ENCODE assay signal across 9 cellular contexts in genomic region chr1:155070392-155070700, GRCh38. TPM values are rescaled to one million over a fixed set of nuclear protein-coding genes. Genes with fewer than 3 reads are reported as not detected.
DNase-seq lines count a peak whose midpoint lies in the region; FAIRE-seq and TF ChIP-seq lines count a peak whose summit lies in the region.
"Had no signal": no experiment of that assay in that cellular context is flagged by ENCODE, and none has a peak within 500 bp of the region (broad histone marks: within the 10 kb centered on the region; RNA-seq: fewer than 3 reads in every experiment).

No MANE protein-coding gene starts in this region.

- peaks cover 2% of the 10 kb centered on the region for H3K27me3 Mint-ChIP-seq in activated CD4-positive, alpha-beta T cell treated with anti-CD3 and anti-CD28 coated beads, Interleukin-2, amount 10 ng/mL, durations not matched to agents 24 days and 14 days

- TF ChIP-seq CTCF in astrocyte of the cerebellum (IDR thresholded peaks at IDR 0.05; ENCODE audit: low read depth, low read length, missing control alignments), result no peak
- no peak for TF ChIP-seq CTCF in kidney (IDR thresholded peaks at IDR 0.05; ENCODE audit: borderline replicate concordance, extremely low read depth, insufficient read depth)

- peak overlapping the region; percentile 15 for H3K4me3 Mint-ChIP-seq in activated CD4-positive, alpha-beta T cell treated with anti-CD3 and anti-CD28 coated beads, Interleukin-2, amount 10 ng/mL, durations not matched to agents 24 days and 14 days

- no peak overlapping the region for H3K27ac Mint-ChIP-seq in activated CD4-positive, alpha-beta T cell treated with anti-CD3 and anti-CD28 coated beads, Interleukin-2, amount 10 ng/mL, durations not matched to agents 24 days and 14 days

- H3K27ac ChIP-seq in kidney (ENCODE audit: low read depth in 2 of 2, low read length in 2 of 2), result no peak overlapping the region
- no peak overlapping the region for H3K27ac ChIP-seq in subcutaneous abdominal adipose tissue (ENCODE audit: low read depth, low read length)
- H3K27ac ChIP-seq in SJCRH30, result no peak overlapping the region

- H3K4me3 ChIP-seq in astrocyte of the cerebellum (ENCODE audit: low read depth, low read length), result peak overlapping the region; percentile 41
- peak overlapping the region; percentile 51 to 57 for H3K4me3 ChIP-seq in kidney (ENCODE audit: low read length in 2 of 2)
- H3K4me3 ChIP-seq in subcutaneous abdominal adipose tissue (ENCODE audit: low read depth in 1 of 5, low read length in 5 of 5), result peak overlapping the region; percentile 58 to 70 (median 64)
- H3K4me3 ChIP-seq in SJCRH30, result no peak overlapping the region

- no peaks in the 10 kb centered on the region for H3K9me3 ChIP-seq in kidney (ENCODE audit: control insufficient read depth in 1 of 2, low read length in 2 of 2)
- H3K9me3 ChIP-seq in subcutaneous abdominal adipose tissue (ENCODE audit: control insufficient read depth in 5 of 5, low read length in 5 of 5), result no peaks in the 10 kb centered on the region
- no peaks in the 10 kb centered on the region for H3K9me3 ChIP-seq in SJCRH30 (replicated peaks)

- H3K4me1 ChIP-seq in kidney (ENCODE audit: control insufficient read depth in 1 of 2, insufficient read depth in 1 of 2, low read depth in 1 of 2, low read length in 2 of 2) (peaks cover 0 to 8% of the 10 kb centered on the region in 2 donors), subcutaneous abdominal adipose tissue (ENCODE audit: control insufficient read depth in 5 of 5, insufficient read depth in 5 of 5, low read length in 5 of 5) (peaks cover 0 to 20% (median 16%) of the 10 kb centered on the region in 5 donors), SJCRH30 (peaks cover 4% of the 10 kb centered on the region; the same call in 1 of the 2 replicates)

- in situ Hi-C loops in astrocyte of the cerebellum (cut with HindIII; ENCODE audit: low sequenced_read_pairs), result no loop called here

- peaks cover 24% of the 10 kb centered on the region for H3K4me1 Mint-ChIP-seq in activated CD4-positive, alpha-beta T cell treated with anti-CD3 and anti-CD28 coated beads, Interleukin-2, amount 10 ng/mL, durations not matched to agents 24 days and 14 days

- H3K27me3 ChIP-seq in subcutaneous abdominal adipose tissue (ENCODE audit: control insufficient read depth in 5 of 5, insufficient read depth in 4 of 5, low read length in 5 of 5), result no peaks in the 10 kb centered on the region
- H3K27me3 ChIP-seq in SJCRH30, result no peaks in the 10 kb centered on the region

- H3K9ac ChIP-seq in kidney (ENCODE audit: low read length in 2 of 2), result peak overlapping the region in 1 of 2 donors; percentile 28
- peak overlapping the region in 4 of 5 donors; percentile 19 to 77 (median 66) for H3K9ac ChIP-seq in subcutaneous abdominal adipose tissue (ENCODE audit: low read length in 5 of 5)

- FAIRE-seq in kidney (lab: Jason Lieb, UNC), result no peak

- no peaks in the 10 kb centered on the region for H3K9me3 Mint-ChIP-seq in activated CD4-positive, alpha-beta T cell treated with anti-CD3 and anti-CD28 coated beads, Interleukin-2, amount 10 ng/mL, durations not matched to agents 24 days and 14 days

- no peak for DNase-seq in activated CD4-positive, alpha-beta T cell treated with anti-CD3 and anti-CD28 coated beads, Interleukin-2, amount 10 ng/mL, durations not matched to agents 24 days and 14 days
- DNase-seq in activated CD4-positive, alpha-beta T cell treated with anti-CD3 and anti-CD28 coated beads, Interleukin-2, amount 50 U/mL, for 4 hours, result no peak
- DNase-seq in astrocyte of the cerebellum (ENCODE audit: low read depth) (no peak), kidney (peak; percentile 42), activated gamma-delta T cell treated with Interleukin-2 at 50 U/mL for 16 hours (no peak), inferior parietal cortex (ENCODE audit: extremely low spot score) (no peak), SJCRH30 (no peak)

- peaks cover 6% of the 10 kb centered on the region for H3K36me3 Mint-ChIP-seq in activated CD4-positive, alpha-beta T cell treated with anti-CD3 and anti-CD28 coated beads, Interleukin-2, amount 10 ng/mL, durations not matched to agents 24 days and 14 days (ENCODE audit: low read depth)

- H3K36me3 ChIP-seq in kidney (ENCODE audit: control insufficient read depth in 1 of 2, insufficient read depth in 2 of 2, low read length in 2 of 2) (no peaks in the 10 kb centered on the region), subcutaneous abdominal adipose tissue (ENCODE audit: control insufficient read depth in 5 of 5, insufficient read depth in 5 of 5, low read length in 5 of 5) (peaks cover 0 to 14% (median 4%) of the 10 kb centered on the region in 5 donors), SJCRH30 (no peaks in the 10 kb centered on the region; the same call in 1 of the 2 replicates)

- intact Hi-C loops in activated CD4-positive, alpha-beta T cell treated with anti-CD3 and anti-CD28 coated beads, Interleukin-2, amount 10 ng/mL, durations not matched to agents 24 days and 14 days (cut with micrococcal nuclease), result no loop called here
- intact Hi-C loops in kidney (cut with DNase I), result no loop called here

RNA-seq across cellular contexts. Expression of gene EFNA4, which starts 6.8 kb away (rescaled TPM):
- total RNA-seq in activated CD4-positive, alpha-beta T cell treated with anti-CD3 and anti-CD28 coated beads, Interleukin-2, amount 10 ng/mL, durations not matched to agents 24 days and 14 days, result 5.8 and 6.2 TPM in 2 replicates
- total RNA-seq in kidney, result 7.6 TPM
- 11.8 TPM for polyA plus RNA-seq in kidney (ENCODE audit: insufficient read depth, low read depth, low replicate concordance)
- total RNA-seq in SJCRH30 (2014; rRNA removed; shearing (Covaris generic)), result 15.3 and 17.8 TPM in 2 replicates

RNA-seq across cellular contexts. Expression of gene EFNA3, which starts 8.3 kb away (rescaled TPM):
- 3.6 and 4.4 TPM in 2 replicates for total RNA-seq in activated CD4-positive, alpha-beta T cell treated with anti-CD3 and anti-CD28 coated beads, Interleukin-2, amount 10 ng/mL, durations not matched to agents 24 days and 14 days
- total RNA-seq in kidney, result 1.7 TPM
- 1.2 TPM for polyA plus RNA-seq in kidney (ENCODE audit: insufficient read depth, low read depth, low replicate concordance)
- 3.5 and 4.2 TPM in 2 replicates for total RNA-seq in SJCRH30 (2014; rRNA removed; shearing (Covaris generic))

RNA-seq across cellular contexts. Expression of gene ADAM15, which starts 19.2 kb away (rescaled TPM):
- 79.7 and 84.5 TPM in 2 replicates for total RNA-seq in activated CD4-positive, alpha-beta T cell treated with anti-CD3 and anti-CD28 coated beads, Interleukin-2, amount 10 ng/mL, durations not matched to agents 24 days and 14 days
- total RNA-seq in kidney, result 152 TPM
- 68.4 TPM for polyA plus RNA-seq in kidney (ENCODE audit: insufficient read depth, low read depth, low replicate concordance)
- total RNA-seq in SJCRH30 (2014; rRNA removed; shearing (Covaris generic)), result 16.9 and 18.3 TPM in 2 replicates

RNA-seq across cellular contexts. Expression of gene DCST1, which starts 36.7 kb away (rescaled TPM):
- not detected in 2 replicates for total RNA-seq in activated CD4-positive, alpha-beta T cell treated with anti-CD3 and anti-CD28 coated beads, Interleukin-2, amount 10 ng/mL, durations not matched to agents 24 days and 14 days
- not detected for total RNA-seq in kidney
- not detected for polyA plus RNA-seq in kidney (ENCODE audit: insufficient read depth, low read depth, low replicate concordance)
- not detected in 2 replicates for total RNA-seq in SJCRH30 (2014; rRNA removed; shearing (Covaris generic))
- total RNA-seq: T-helper 2 cell treated with Interferon-gamma antibody and Interleukin-4, amounts not matched to agents 100 ng/mL and 5 ng/mL, for 36 hours had no signal

RNA-seq across cellular contexts. Expression of gene DCST2, which starts 36.8 kb away (rescaled TPM):
- 0.16 TPM in 1 of 2 replicates, not detected in the other for total RNA-seq in activated CD4-positive, alpha-beta T cell treated with anti-CD3 and anti-CD28 coated beads, Interleukin-2, amount 10 ng/mL, durations not matched to agents 24 days and 14 days
- 1.4 TPM for total RNA-seq in kidney
- 0.43 TPM for polyA plus RNA-seq in kidney (ENCODE audit: insufficient read depth, low read depth, low replicate concordance)
- total RNA-seq in SJCRH30 (2014; rRNA removed; shearing (Covaris generic)), result not detected in 2 replicates
